21 cellular contexts compared by ENCODE assay signal in genomic region chr14:45658917-45659299, GRCh38.
"Had no signal": no experiment of that assay in that cellular context is flagged by ENCODE, and none has a peak within 500 bp of the region (broad histone marks: within the 10 kb centered on the region; RNA-seq: fewer than 3 reads in every experiment).

No MANE protein-coding gene starts in this region.

- H3K27me3 ChIP-seq: neutrophil, pancreas, right lobe of liver, suprapubic skin had no signal

- H3K27ac Mint-ChIP-seq: effector memory CD8-positive, alpha-beta T cell; memory B cell; naive B cell; natural killer cell treated with Interleukin-12 subunit alpha and Interleukin-12 subunit beta and Interleukin-15 and Interleukin-18, amount 100 ng/mL, for 72 hours; progenitor cell of endocrine pancreas; stimulated activated naive CD8-positive, alpha-beta T cell treated with anti-CD3 and anti-CD28 coated beads, Interleukin-15, amount 100 ng/mL, for 72 hours; type B pancreatic cell had no signal

- H3K4me1 ChIP-seq: pancreas, right lobe of liver, suprapubic skin had no signal

- DNase-seq: cortex of kidney; effector memory CD8-positive, alpha-beta T cell; hypothalamus; naive B cell; pancreas; right lobe of liver; stimulated activated CD4-positive, alpha-beta T cell treated with anti-CD3 and anti-CD28 coated beads, Interleukin-12 subunit alpha, Interleukin-12 subunit beta, amount 100 ng/mL, for 4 hours; stimulated activated CD4-positive, alpha-beta T cell treated with anti-CD3 and anti-CD28 coated beads, Interleukin-1b, Interleukin-23, amount 100 ng/mL, for 48 hours; stimulated activated CD4-positive, alpha-beta T cell treated with anti-CD3 and anti-CD28 coated beads, Interleukin-4, amount 100 ng/mL, for 1 hour; stimulated activated CD8-positive, alpha-beta memory T cell treated with anti-CD3 and anti-CD28 coated beads, Interleukin-4, amount 100 ng/mL, for 48 hours; stimulated activated naive CD4-positive, alpha-beta T cell; stimulated activated naive CD8-positive, alpha-beta T cell treated with anti-CD3 and anti-CD28 coated beads, Interleukin-15, amount 100 ng/mL, for 72 hours had no signal

- H3K4me3 ChIP-seq: lung, pancreas, right lobe of liver, smooth muscle cell, suprapubic skin had no signal

- H3K36me3 Mint-ChIP-seq: memory B cell; naive B cell; natural killer cell treated with Interleukin-12 subunit alpha and Interleukin-12 subunit beta and Interleukin-15 and Interleukin-18, amount 100 ng/mL, for 72 hours; type B pancreatic cell had no signal

- H3K27ac ChIP-seq: neutrophil, pancreas, right lobe of liver, suprapubic skin had no signal

- H3K4me2 ChIP-seq: smooth muscle cell had no signal

- H3K4me3 Mint-ChIP-seq: effector memory CD8-positive, alpha-beta T cell; memory B cell; naive B cell; natural killer cell treated with Interleukin-12 subunit alpha and Interleukin-12 subunit beta and Interleukin-15 and Interleukin-18, amount 100 ng/mL, for 72 hours; neural crest cell; stimulated activated naive CD8-positive, alpha-beta T cell treated with anti-CD3 and anti-CD28 coated beads, Interleukin-15, amount 100 ng/mL, for 72 hours; type B pancreatic cell had no signal

- H3K9me3 ChIP-seq: neutrophil, pancreas, right lobe of liver, suprapubic skin had no signal

- H3K4me1 Mint-ChIP-seq: memory B cell; naive B cell; neural crest cell; stimulated activated naive CD8-positive, alpha-beta T cell treated with anti-CD3 and anti-CD28 coated beads, Interleukin-15, amount 100 ng/mL, for 72 hours had no signal

- H3K36me3 ChIP-seq: neutrophil, pancreas, right lobe of liver, suprapubic skin had no signal

- H3K27me3 Mint-ChIP-seq: effector memory CD8-positive, alpha-beta T cell; memory B cell; naive B cell; natural killer cell treated with Interleukin-12 subunit alpha and Interleukin-12 subunit beta and Interleukin-15 and Interleukin-18, amount 100 ng/mL, for 72 hours; progenitor cell of endocrine pancreas; stimulated activated naive CD8-positive, alpha-beta T cell treated with anti-CD3 and anti-CD28 coated beads, Interleukin-15, amount 100 ng/mL, for 72 hours; type B pancreatic cell had no signal
